In the genomic region with DNA sequence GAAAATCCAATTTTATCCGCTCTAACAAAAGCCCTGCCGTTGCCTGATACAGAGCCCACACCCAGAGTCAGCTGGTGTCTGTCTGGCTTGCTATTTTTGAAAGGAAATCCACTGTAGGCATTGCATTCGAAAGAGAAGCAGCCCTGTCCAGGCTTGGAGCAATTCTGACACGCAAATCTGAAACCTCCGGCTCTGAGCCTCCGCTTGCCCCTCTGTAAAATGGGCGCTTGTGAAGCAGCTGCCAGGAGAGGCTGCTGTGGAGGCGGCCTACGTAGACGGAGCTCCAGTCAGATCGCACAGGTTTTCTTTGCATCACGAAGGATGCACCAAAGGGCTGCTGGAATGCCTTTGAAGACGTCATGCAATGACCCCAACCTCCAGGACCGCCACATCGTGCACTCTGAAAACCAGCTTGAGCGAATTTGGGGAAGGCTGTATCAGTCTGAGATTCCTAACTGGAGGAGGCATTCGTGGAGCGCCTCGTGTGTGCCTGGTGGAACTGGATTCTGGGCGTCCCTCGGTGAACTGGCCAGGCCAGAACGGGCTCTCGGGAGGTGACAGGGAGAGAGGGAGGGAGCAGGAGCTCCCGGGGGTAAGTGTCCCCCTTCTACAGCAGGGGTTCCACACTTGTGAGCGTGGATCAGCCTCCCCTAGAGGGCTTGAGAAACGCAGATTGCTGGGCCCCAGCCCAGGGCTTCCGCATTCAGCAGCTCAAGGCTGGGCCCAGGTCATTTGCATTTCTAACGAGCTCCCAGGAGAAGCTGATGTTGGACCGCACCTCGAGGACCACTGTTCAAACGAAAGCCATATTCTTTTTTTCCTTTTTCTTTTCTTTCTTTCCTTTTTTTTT, we compare ENCODE assay signal across 8 cellular contexts.
DNase-seq lines count a peak whose midpoint lies in the region; ATAC-seq and TF ChIP-seq lines count a peak whose summit lies in the region.

No MANE protein-coding gene starts in this region.

- peak overlapping the region; percentile 80 for H3K56ac ChIP-seq in mesendoderm (ENCODE audit: low read length)

- no peak overlapping the region for H3K4ac ChIP-seq in mesendoderm (ENCODE audit: low read depth, low read length)

- H3K4me2 ChIP-seq in OCI-LY1 (ENCODE audit: low read length) (peak overlapping the region; percentile 98), mesendoderm (ENCODE audit: low read length) (peak overlapping the region; percentile 36)

- H3K79me2 ChIP-seq in OCI-LY1 (ENCODE audit: insufficient read depth, low read length) (no peaks in the 10 kb centered on the region), mesendoderm (ENCODE audit: control insufficient read depth, insufficient read depth, low read length) (no peaks in the 10 kb centered on the region)

- intact Hi-C loops in CD14-positive monocyte (cut with micrococcal nuclease) = loop anchor here (5.0 to 10.0 kb wide), 2 partner anchors 338 to 364 kb away; a partner anchor contains a TSS
- intact Hi-C loops in transverse colon (cut with DNase I; ENCODE audit: low total_unique reads) = no loop called here

- H3K23ac ChIP-seq in mesendoderm (ENCODE audit: low read length) = no peak overlapping the region

- peak overlapping the region; percentile 67 for H3K4me3 ChIP-seq in OCI-LY1 (ENCODE audit: low read depth, low read length, poor library complexity, severe bottlenecking)
- peak overlapping the region; percentile 89 for H3K4me3 ChIP-seq in choroid plexus epithelial cell (ENCODE audit: low read depth, low read length)
- peak overlapping the region; percentile 4 for H3K4me3 ChIP-seq in mesendoderm (ENCODE audit: low read length)
- H3K4me3 ChIP-seq in transverse colon = peak overlapping the region; percentile 6 to 90 (median 83)

- H3K4me3 Mint-ChIP-seq in CD14-positive monocyte = peak overlapping the region; percentile 71 to 91

- no CpG with 5 or more reads among the region's 31 CpGs for WGBS in mesendoderm (ENCODE audit: extremely low coverage, insufficient coverage, low lambda C conversion rate)
- 41 to 55% methylated on average over 6 to 31 of the region's 31 CpGs for WGBS in transverse colon (ENCODE audit: low coverage in 1 of 2), 2 donors

- H2BK5ac ChIP-seq in mesendoderm (ENCODE audit: low read length) = no peak overlapping the region

- peaks cover 17% of the 10 kb centered on the region for H3K4me1 ChIP-seq in OCI-LY1 (ENCODE audit: insufficient read depth, low read length, severe bottlenecking)
- no peaks in the 10 kb centered on the region for H3K4me1 ChIP-seq in mesendoderm (ENCODE audit: control insufficient read depth, low read depth, low read length)
- H3K4me1 ChIP-seq in transverse colon = peaks cover 0 to 21% (median 9%) of the 10 kb centered on the region in 4 donors

- no peak overlapping the region for H4K8ac ChIP-seq in mesendoderm (ENCODE audit: low read depth, low read length)

- H3K36me3 Mint-ChIP-seq in CD14-positive monocyte = peaks cover 2 to 4% of the 10 kb centered on the region in 2 donors

- no peak for TF ChIP-seq EP300 in transverse colon (IDR thresholded peaks at IDR 0.05; ENCODE audit: low read depth)

- H3K27ac ChIP-seq in OCI-LY1 (ENCODE audit: low read depth, low read length, poor library complexity, severe bottlenecking) (peak overlapping the region; percentile 71), mesendoderm (ENCODE audit: low read depth, low read length) (no peak overlapping the region), transverse colon (peak overlapping the region; percentile 86 to 91 (median 88))

- peak; percentile 23 for ATAC-seq in GM21381 (IDR thresholded peaks at IDR 0.05; ENCODE audit: unreplicated experiment)

- no peaks in the 10 kb centered on the region for H4K20me1 ChIP-seq in OCI-LY1 (ENCODE audit: insufficient read depth, low read length)

- H3K79me1 ChIP-seq in mesendoderm (ENCODE audit: low read length) = no peaks in the 10 kb centered on the region

- H3K9ac ChIP-seq in OCI-LY1 (ENCODE audit: low read length) (peak overlapping the region; percentile 58), mesendoderm (ENCODE audit: low read length) (peak overlapping the region; percentile 61)

- no peak overlapping the region for H4K5ac ChIP-seq in mesendoderm (ENCODE audit: low read length)

- DNase-seq in CD14-positive monocyte (ENCODE audit: low spot score) (no peak), choroid plexus epithelial cell (ENCODE audit: low read depth) (peak; percentile 77), mesendoderm (peak; percentile 64), transverse colon (peak; percentile 22), COLO668 (lab: John Stamatoyannopoulos, UW; ENCODE audit: unreplicated experiment) (no peak), KBM-7 (no peak)

- H2BK120ac ChIP-seq in mesendoderm (ENCODE audit: low read depth, low read length) = no peak overlapping the region

- peaks cover 0 to 3% (median 3%) of the 10 kb centered on the region in 3 donors for H3K27me3 Mint-ChIP-seq in CD14-positive monocyte (ENCODE audit: low read depth in 3 of 3)

- H2AFZ ChIP-seq in OCI-LY1 (ENCODE audit: low read length) = peak overlapping the region; percentile 99

- peaks cover 55% of the 10 kb centered on the region for H3K4me1 Mint-ChIP-seq in CD14-positive monocyte

- H3F3A ChIP-seq in OCI-LY1 (ENCODE audit: insufficient read depth, low read length) = no peaks in the 10 kb centered on the region

- no peak overlapping the region for H3K18ac ChIP-seq in mesendoderm (ENCODE audit: low read length)

- no peak overlapping the region for H2AK5ac ChIP-seq in mesendoderm (ENCODE audit: low read length)

- H3K9me3 Mint-ChIP-seq in CD14-positive monocyte = peaks cover 10 to 19% (median 14%) of the 10 kb centered on the region in 7 donors

- H3K27ac Mint-ChIP-seq in CD14-positive monocyte = peak overlapping the region; percentile 15 to 75 (median 63)

- in situ Hi-C loops in transverse colon (cut with MboI; ENCODE audit: low pct_ligation_motif_present in 1 of 4, low pct_unique_long_range_greater_than_20kb in 1 of 4, low sequenced_read_pairs in 3 of 4) = loop anchor here in 3 of 4 donors (5.0 to 25.0 kb wide), 3 partner anchors 251 to 364 kb away; a partner anchor contains a TSS
- in situ Hi-C loops in KBM-7 (cut with MboI; ENCODE audit: low pct_unique_long_range_greater_than_20kb, low sequenced_read_pairs) = loop anchor here (10.0 to 25.0 kb wide), 2 partner anchors 251 to 362 kb away; a partner anchor contains a TSS

- H2BK15ac ChIP-seq in mesendoderm (replicated peaks; ENCODE audit: low read depth) = no peak overlapping the region

- H3K9me2 ChIP-seq in OCI-LY1 (ENCODE audit: low read depth, low read length) = no peaks in the 10 kb centered on the region

- H3K27me3 ChIP-seq in OCI-LY1 (ENCODE audit: insufficient read depth, low read length) (no peaks in the 10 kb centered on the region), mesendoderm (ENCODE audit: insufficient read depth, low read length, poor library complexity) (no peaks in the 10 kb centered on the region), transverse colon (no peaks in the 10 kb centered on the region)

- TF ChIP-seq CTCF in CD14-positive monocyte (IDR thresholded peaks at IDR 0.05) (no peak), OCI-LY1 (IDR thresholded peaks at IDR 0.05; ENCODE audit: low read length) (peak; percentile 45), choroid plexus epithelial cell (conservative IDR thresholded peaks at IDR 0.05; ENCODE audit: low read depth, low read length) (no peak), transverse colon (IDR thresholded peaks at IDR 0.05) (no peak)

- H3K36me3 ChIP-seq in OCI-LY1 (ENCODE audit: insufficient read depth, low read length) (no peaks in the 10 kb centered on the region), mesendoderm (ENCODE audit: control insufficient read depth, insufficient read depth, low read length) (no peaks in the 10 kb centered on the region), transverse colon (no peaks in the 10 kb centered on the region)

- H3K9me3 ChIP-seq in OCI-LY1 (ENCODE audit: low read length) (peaks cover 15% of the 10 kb centered on the region), transverse colon (peaks cover 4 to 10% of the 10 kb centered on the region in 2 donors)

- no peak for TF ChIP-seq POLR2A in transverse colon (IDR thresholded peaks at IDR 0.05)

Comparison
In these comparisons a context has a peak if more than half of its experiments do, and no peak if none do; other contexts are left out.
1. DNase-seq: peak in choroid plexus epithelial cell (single experiment), mesendoderm (single experiment) and transverse colon (single experiment); none in CD14-positive monocyte (single experiment), COLO668 (single experiment) and KBM-7 (single experiment).
2. H3K4me3 ChIP-seq: peak in every context shown above with its lines; median percentile 89 in choroid plexus epithelial cell; 83 in transverse colon; 67 in OCI-LY1; 4 in mesendoderm.